1 cellular context compared by ENCODE assay signal in the genomic region with DNA sequence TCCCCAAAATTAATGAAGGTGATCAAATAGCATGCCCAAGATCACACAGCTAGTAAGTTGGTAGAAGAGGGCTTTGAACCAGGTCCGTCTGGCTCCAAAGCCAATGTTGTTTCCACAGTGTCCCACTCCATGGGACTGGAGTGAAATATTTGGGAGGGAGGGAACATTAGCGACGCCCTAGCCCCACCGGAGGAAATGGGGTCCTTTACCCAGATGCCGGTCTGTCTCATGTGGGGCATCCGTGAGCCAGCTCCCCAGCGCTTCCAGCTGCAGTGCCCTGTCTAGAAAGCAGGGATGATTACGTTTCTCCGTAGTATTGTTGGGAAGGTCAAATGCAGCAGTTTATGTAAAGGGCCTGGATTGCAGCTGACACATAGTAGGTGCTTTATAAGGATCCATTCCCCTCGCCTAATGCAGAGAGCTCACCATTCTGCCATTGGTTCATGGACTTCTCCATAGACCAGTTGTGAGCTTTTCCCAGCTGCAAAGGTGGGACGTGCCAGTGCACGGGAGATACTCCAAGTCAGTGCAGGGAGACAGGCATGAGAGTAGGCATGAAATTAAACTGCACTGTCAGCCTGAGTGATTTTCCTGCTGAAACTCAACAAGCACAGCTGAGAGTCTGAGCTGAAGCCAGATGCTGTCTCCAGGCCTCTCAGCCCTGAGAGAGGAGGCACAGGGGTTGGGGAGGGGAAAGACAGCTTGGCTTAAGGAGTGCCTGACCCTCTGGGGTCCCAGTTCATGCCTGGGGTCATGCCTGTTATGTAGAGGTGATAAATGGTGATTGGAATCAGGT.
TF ChIP-seq lines count a peak whose summit lies in the region.

No MANE protein-coding gene starts in this region.

TF ChIP-seq in HEK293, 187 proteins besides CTCF, POLR2A, EP300 and RAD21:
- peak; percentile 75 for TF ChIP-seq ZNF677 (tag by site-specific recombination; IDR thresholded peaks at IDR 0.05)
- TF ChIP-seq RBAK (tag by site-specific recombination; IDR thresholded peaks at IDR 0.05) = no peak
